18 cellular contexts compared by ENCODE assay signal in genomic region chr4:104964387-104965175, GRCh38.
DNase-seq lines count a peak whose midpoint lies in the region; ATAC-seq, FAIRE-seq and TF ChIP-seq lines count a peak whose summit lies in the region.
"Had no signal": no experiment of that assay in that cellular context is flagged by ENCODE, and none has a peak within 500 bp of the region (broad histone marks: within the 10 kb centered on the region; RNA-seq: fewer than 3 reads in every experiment).

No MANE protein-coding gene starts in this region.

- no peaks in the 10 kb centered on the region for H3K9me3 Mint-ChIP-seq in type B pancreatic cell

- TF ChIP-seq CTCF in type B pancreatic cell (conservative IDR thresholded peaks at IDR 0.05) = no peak

- DNase-seq in urothelium cell line (ENCODE audit: low spot score) = no peak
- no peak for DNase-seq in type B pancreatic cell (ENCODE audit: extremely low spot score, unreplicated experiment)
- DNase-seq in NCI-H2081 (lab: John Stamatoyannopoulos, UW) = no peak
- no peak for DNase-seq in kidney tubule cell (ENCODE audit: low spot score)
- DNase-seq: activated B cell treated with CpG ODN at 0.5 μM for 24 hours; activated T-cell treated with anti-CD3 and anti-CD28 coated beads for 4 hours; DMS53; hypothalamus; SK-N-SH; stimulated activated naive CD8-positive, alpha-beta T cell treated with anti-CD3 and anti-CD28 coated beads, Interleukin-15, amount 100 ng/mL, for 72 hours had no signal

- peaks cover 3% of the 10 kb centered on the region for H3K4me1 Mint-ChIP-seq in type B pancreatic cell (ENCODE audit: unreplicated experiment)
- H3K4me1 Mint-ChIP-seq: nephron had no signal

- H3K4me3 Mint-ChIP-seq in type B pancreatic cell = no peak overlapping the region
- H3K4me3 Mint-ChIP-seq: activated B cell treated with CpG ODN at 0.5 μM for 24 hours, nephron had no signal

- no peaks in the 10 kb centered on the region for H3K27me3 Mint-ChIP-seq in type B pancreatic cell
- H3K27me3 Mint-ChIP-seq: stimulated activated naive CD8-positive, alpha-beta T cell treated with anti-CD3 and anti-CD28 coated beads, Interleukin-15, amount 100 ng/mL, for 72 hours had no signal

- peak; percentile 44 for ATAC-seq in GM18502 (IDR thresholded peaks at IDR 0.05; ENCODE audit: poor library complexity, unreplicated experiment)
- peak; percentile 23 for ATAC-seq in GM19328 (IDR thresholded peaks at IDR 0.05; ENCODE audit: unreplicated experiment)
- peak; percentile 42 for ATAC-seq in HG02623 (IDR thresholded peaks at IDR 0.05; ENCODE audit: unreplicated experiment)
- peak; percentile 24 for ATAC-seq in HG03442 (IDR thresholded peaks at IDR 0.05; ENCODE audit: unreplicated experiment)
- ATAC-seq: right lobe of liver; stimulated activated naive CD8-positive, alpha-beta T cell treated with anti-CD3 and anti-CD28 coated beads, Interleukin-15, amount 100 ng/mL, for 72 hours had no signal

- H3K27ac Mint-ChIP-seq in type B pancreatic cell = no peak overlapping the region
- H3K27ac Mint-ChIP-seq: activated B cell treated with CpG ODN at 0.5 μM for 24 hours; nephron; stimulated activated naive CD8-positive, alpha-beta T cell treated with anti-CD3 and anti-CD28 coated beads, Interleukin-15, amount 100 ng/mL, for 72 hours had no signal

- no peaks in the 10 kb centered on the region for H3K36me3 Mint-ChIP-seq in type B pancreatic cell

- no peak for FAIRE-seq in urothelium cell line (lab: Jason Lieb, UNC)
- FAIRE-seq: colon, H1 had no signal
